Comparison of ENCODE assay signal across 22 cellular contexts in genomic region chr20:49540232-49540620, GRCh38. TPM values are rescaled to one million over a fixed set of nuclear protein-coding genes. Genes with fewer than 3 reads are reported as not detected.
"Had no signal": no experiment of that assay in that cellular context is flagged by ENCODE, and none has a peak within 500 bp of the region (broad histone marks: within the 10 kb centered on the region; RNA-seq: fewer than 3 reads in every experiment).

No MANE protein-coding gene starts in this region.

- H3K36me3 ChIP-seq: breast epithelium had no signal

- H3K4me3 ChIP-seq: breast epithelium, gastroesophageal sphincter, sigmoid colon, smooth muscle cell, tibial nerve, vagina had no signal

- H3K9me3 ChIP-seq: breast epithelium, gastroesophageal sphincter, vagina had no signal

- H3K4me3 Mint-ChIP-seq: activated CD4-positive, alpha-beta T cell treated with anti-CD3 and anti-CD28 coated beads, Interleukin-2, amount 10 ng/mL, durations not matched to agents 7 days and 5 days; activated naive CD8-positive, alpha-beta T cell treated with anti-CD3 and anti-CD28 coated beads for 36 hours; activated T-helper 17 cell treated with anti-CD3 and anti-CD28 coated beads, Interleukin-2, amount 50 U/mL, for 72 hours; central memory CD8-positive, alpha-beta T cell; nephron had no signal

- H3K36me3 Mint-ChIP-seq: activated naive CD8-positive, alpha-beta T cell treated with anti-CD3 and anti-CD28 coated beads for 36 hours had no signal

- H3K4me1 ChIP-seq: breast epithelium, tibial nerve, vagina had no signal

- H3K9me3 Mint-ChIP-seq: activated T-helper 17 cell treated with anti-CD3 and anti-CD28 coated beads, Interleukin-2, amount 50 U/mL, for 72 hours; central memory CD8-positive, alpha-beta T cell; nephron had no signal

- H3K4me2 ChIP-seq: smooth muscle cell had no signal

- DNase-seq: activated CD4-positive, alpha-beta T cell treated with anti-CD3 and anti-CD28 coated beads, Interleukin-2, amount 10 ng/mL, durations not matched to agents 7 days and 5 days; activated CD4-positive, CD25-positive, alpha-beta regulatory T cell treated with anti-CD3 and anti-CD28 coated beads, Interleukin-2, amount 50 U/mL, for 72 hours; activated naive CD4-positive, alpha-beta T cell treated with Interleukin-2 at 50 U/mL for 16 hours; activated naive CD8-positive, alpha-beta T cell treated with anti-CD3 and anti-CD28 coated beads for 36 hours; activated T-cell treated with anti-CD3 and anti-CD28 coated beads, Interleukin-2, amount 50 U/mL, for 1 hour; islet precursor cell; left cardiac atrium; mesenchymal stem cell; occipital lobe; sigmoid colon; stimulated activated CD4-positive, alpha-beta T cell treated with anti-CD3 and anti-CD28 coated beads, Interleukin-15, amount 100 ng/mL, for 24 hours; stimulated activated naive CD4-positive, alpha-beta T cell had no signal

- H3K27ac Mint-ChIP-seq: activated CD4-positive, alpha-beta T cell treated with anti-CD3 and anti-CD28 coated beads, Interleukin-2, amount 10 ng/mL, durations not matched to agents 7 days and 5 days; activated naive CD8-positive, alpha-beta T cell treated with anti-CD3 and anti-CD28 coated beads for 36 hours; activated T-helper 17 cell treated with anti-CD3 and anti-CD28 coated beads, Interleukin-2, amount 50 U/mL, for 72 hours; nephron had no signal

- H3K4me1 Mint-ChIP-seq: nephron had no signal

- ATAC-seq: activated T-helper 17 cell treated with anti-CD3 and anti-CD28 coated beads, Interleukin-2, amount 50 U/mL, for 72 hours; gastroesophageal sphincter had no signal

- H3K27me3 ChIP-seq: breast epithelium, gastroesophageal sphincter, sigmoid colon, tibial nerve, vagina had no signal

- H3K27me3 Mint-ChIP-seq: activated T-helper 17 cell treated with anti-CD3 and anti-CD28 coated beads, Interleukin-2, amount 50 U/mL, for 72 hours had no signal

- H3K27ac ChIP-seq: breast epithelium, epithelial cell of prostate, gastroesophageal sphincter, sigmoid colon, tibial nerve, vagina, VCaP had no signal

RNA-seq across cellular contexts. Expression of gene KCNB1, which starts 57.8 kb away (rescaled TPM):
- total RNA-seq: activated naive CD8-positive, alpha-beta T cell treated with anti-CD3 and anti-CD28 coated beads for 36 hours; activated T-helper 17 cell treated with anti-CD3 and anti-CD28 coated beads, Interleukin-2, amount 50 U/mL, for 72 hours; smooth muscle cell had no signal
- polyA plus RNA-seq: smooth muscle cell had no signal
